ENCODE assay signal across 1 cellular context in genomic region chr14:45135659-45136314, GRCh38.
TF ChIP-seq lines count a peak whose summit lies in the region.

FANCM (plus strand) TSS chr14:45135930; CDS start chr14:45136032, 102 bp downstream.

TF ChIP-seq in HEK293, 187 proteins besides CTCF, POLR2A, EP300 and RAD21 (continued from another document and continues in another):
- peak; percentile 67; the same call in 1 of the 2 replicates for TF ChIP-seq ZNF449 (tag by site-specific recombination; IDR thresholded peaks at IDR 0.05)
- no peak for TF ChIP-seq ZNF560 (tag by site-specific recombination; IDR thresholded peaks at IDR 0.05; ENCODE audit: borderline replicate concordance)
- peak; percentile 56; the same call in 1 of the 2 replicates for TF ChIP-seq ZNF518A (tag by site-specific recombination; conservative IDR thresholded peaks at IDR 0.05; ENCODE audit: low read depth)
- no peak for TF ChIP-seq KLF7 (tag by site-specific recombination; IDR thresholded peaks at IDR 0.05; ENCODE audit: borderline replicate concordance)
- TF ChIP-seq INSM2 (tag by site-specific recombination; IDR thresholded peaks at IDR 0.05), result 0 out of 2 replicates have a peak, but pooled peaks have one; percentile 20
- TF ChIP-seq SALL2 (tag by site-specific recombination; IDR thresholded peaks at IDR 0.05; ENCODE audit: borderline replicate concordance), result no peak
- no peak for TF ChIP-seq MEIS1 (CRISPR knock-in tag; IDR thresholded peaks at IDR 0.05; ENCODE audit: borderline replicate concordance)
- TF ChIP-seq ZNF629 (tag by site-specific recombination; IDR thresholded peaks at IDR 0.05), result peak; percentile 45; the same call in 1 of the 2 replicates
- no peak for TF ChIP-seq ZSCAN30 (tag by site-specific recombination; IDR thresholded peaks at IDR 0.05)
- no peak for TF ChIP-seq ZNF670 (tag by site-specific recombination; IDR thresholded peaks at IDR 0.05; ENCODE audit: low read depth)
- TF ChIP-seq ZNF600 (tag by site-specific recombination; IDR thresholded peaks at IDR 0.05), result peak; percentile 90
- TF ChIP-seq ZNF639 (tag by site-specific recombination; IDR thresholded peaks at IDR 0.05), result peak; percentile 31; the same call in 1 of the 2 replicates
- no peak for TF ChIP-seq ZBTB21 (tag by site-specific recombination; IDR thresholded peaks at IDR 0.05)
- no peak for TF ChIP-seq ZNF280D (tag by site-specific recombination; IDR thresholded peaks at IDR 0.05)
- TF ChIP-seq BCL11A (tag by site-specific recombination; IDR thresholded peaks at IDR 0.05; ENCODE audit: low read depth), result no peak
- no peak for TF ChIP-seq ZSCAN16 (tag by site-specific recombination; IDR thresholded peaks at IDR 0.05)
- no peak for TF ChIP-seq HOXA7 (CRISPR knock-in tag; IDR thresholded peaks at IDR 0.05; ENCODE audit: borderline replicate concordance)
- TF ChIP-seq HOXD13 (CRISPR knock-in tag; IDR thresholded peaks at IDR 0.05; ENCODE audit: borderline replicate concordance), result no peak
- TF ChIP-seq ZNF2 (tag by site-specific recombination; IDR thresholded peaks at IDR 0.05), result 0 out of 2 replicates have a peak, but pooled peaks have one; percentile 49
- TF ChIP-seq ZNF521 (tag by site-specific recombination; IDR thresholded peaks at IDR 0.05), result no peak
- TF ChIP-seq ZNF174 (tag by site-specific recombination; IDR thresholded peaks at IDR 0.05), result no peak
- no peak for TF ChIP-seq ZNF169 (tag by site-specific recombination; IDR thresholded peaks at IDR 0.05)
- peak; percentile 86 for TF ChIP-seq SP2 (tag by site-specific recombination; IDR thresholded peaks at IDR 0.05)
- no peak for TF ChIP-seq KLF9 (tag by site-specific recombination; IDR thresholded peaks at IDR 0.05; ENCODE audit: low read depth)
- TF ChIP-seq ZNF626 (tag by site-specific recombination; IDR thresholded peaks at IDR 0.05), result no peak
- TF ChIP-seq SCRT1 (tag by site-specific recombination; IDR thresholded peaks at IDR 0.05; ENCODE audit: borderline replicate concordance), result no peak
- no peak for TF ChIP-seq ZNF391 (tag by site-specific recombination; IDR thresholded peaks at IDR 0.05; ENCODE audit: borderline replicate concordance, low read depth)
- TF ChIP-seq ZEB2 (tag by site-specific recombination; IDR thresholded peaks at IDR 0.05), result peak; percentile 35; the same call in 1 of the 2 replicates
- TF ChIP-seq ZBTB17 (tag by site-specific recombination; IDR thresholded peaks at IDR 0.05), result peak; percentile 79
- TF ChIP-seq SCRT2 (tag by site-specific recombination; IDR thresholded peaks at IDR 0.05), result 0 out of 2 replicates have a peak, but pooled peaks have one; percentile 19
- peak; percentile 40; the same call in 1 of the 2 replicates for TF ChIP-seq ZBTB20 (tag by site-specific recombination; IDR thresholded peaks at IDR 0.05)
- no peak for TF ChIP-seq ZNF747 (tag by site-specific recombination; IDR thresholded peaks at IDR 0.05)
- no peak for TF ChIP-seq ZNF791 (tag by site-specific recombination; IDR thresholded peaks at IDR 0.05)
- TF ChIP-seq ZBTB8A (tag by site-specific recombination; IDR thresholded peaks at IDR 0.05), result no peak
- no peak for TF ChIP-seq ZNF157 (tag by site-specific recombination; IDR thresholded peaks at IDR 0.05)
- no peak for TF ChIP-seq ZNF621 (tag by site-specific recombination; IDR thresholded peaks at IDR 0.05)
- TF ChIP-seq ZFHX2 (tag by site-specific recombination; conservative IDR thresholded peaks at IDR 0.05), result no peak
- TF ChIP-seq RBAK (tag by site-specific recombination; IDR thresholded peaks at IDR 0.05), result no peak
- no peak for TF ChIP-seq ZNF202 (tag by site-specific recombination; IDR thresholded peaks at IDR 0.05; ENCODE audit: borderline replicate concordance)
- TF ChIP-seq ZNF692 (tag by site-specific recombination; IDR thresholded peaks at IDR 0.05), result no peak
- TF ChIP-seq KLF8 (tag by site-specific recombination; IDR thresholded peaks at IDR 0.05), result peak; percentile 50; the same call in 1 of the 2 replicates
- no peak for TF ChIP-seq ZNF398 (tag by site-specific recombination; IDR thresholded peaks at IDR 0.05)
- no peak for TF ChIP-seq ZSCAN4 (tag by site-specific recombination; IDR thresholded peaks at IDR 0.05)
- no peak for TF ChIP-seq ELK4 (IDR thresholded peaks at IDR 0.05; ENCODE audit: borderline replicate concordance, low read depth, low read length)
